ENCODE assay signal across 18 cellular contexts in genomic region chr13:19178901-19179593, GRCh38. TPM values are rescaled to one million over a fixed set of nuclear protein-coding genes. Genes with fewer than 3 reads are reported as not detected.
A peak's percentile ranks its signal among the peaks of the same experiment; 100 is the strongest.
DNase-seq lines count a peak whose midpoint lies in the region; ATAC-seq and TF ChIP-seq lines count a peak whose summit lies in the region.
"Had no signal": no experiment of that assay in that cellular context is flagged by ENCODE, and none has a peak within 500 bp of the region (broad histone marks: within the 10 kb centered on the region; RNA-seq: fewer than 3 reads in every experiment).

No MANE protein-coding gene starts in this region.

- H3K36me3 Mint-ChIP-seq in endothelial cell (ENCODE audit: low read depth, unreplicated experiment) (peaks cover 5% of the 10 kb centered on the region), type B pancreatic cell (no peaks in the 10 kb centered on the region)
- H3K36me3 Mint-ChIP-seq in activated naive CD8-positive, alpha-beta T cell treated with anti-CD3 and anti-CD28 coated beads, Interleukin-2, amount 50 U/mL, for 24 hours (ENCODE audit: low read depth), result no peaks in the 10 kb centered on the region
- H3K36me3 Mint-ChIP-seq: CD8-positive, alpha-beta memory T cell had no signal

- ATAC-seq in heart right ventricle, result peak in 7 of 8 donors; percentile 52 to 89 (median 71)
- no peak for ATAC-seq in left lobe of liver
- ATAC-seq in activated naive CD8-positive, alpha-beta T cell treated with anti-CD3 and anti-CD28 coated beads, Interleukin-2, amount 50 U/mL, for 24 hours, result no peak
- no peak for ATAC-seq in HG03045 (IDR thresholded peaks at IDR 0.05; ENCODE audit: unreplicated experiment)

- H3K4me1 Mint-ChIP-seq in endothelial cell (ENCODE audit: unreplicated experiment), result no peaks in the 10 kb centered on the region
- H3K4me1 Mint-ChIP-seq in type B pancreatic cell (ENCODE audit: unreplicated experiment), result no peaks in the 10 kb centered on the region
- no peaks in the 10 kb centered on the region for H3K4me1 Mint-ChIP-seq in activated naive CD8-positive, alpha-beta T cell treated with anti-CD3 and anti-CD28 coated beads, Interleukin-2, amount 50 U/mL, for 24 hours
- H3K4me1 Mint-ChIP-seq: CD8-positive, alpha-beta memory T cell had no signal

- H3K27me3 ChIP-seq in heart right ventricle, result peaks cover 0 to 8% (median 0%) of the 10 kb centered on the region in 7 donors

- H3K9me3 Mint-ChIP-seq in endothelial cell (ENCODE audit: unreplicated experiment) (peaks cover 27% of the 10 kb centered on the region), type B pancreatic cell (no peaks in the 10 kb centered on the region)
- H3K9me3 Mint-ChIP-seq in activated naive CD8-positive, alpha-beta T cell treated with anti-CD3 and anti-CD28 coated beads, Interleukin-2, amount 50 U/mL, for 24 hours, result peaks cover 8% of the 10 kb centered on the region

- H3K27ac ChIP-seq in heart right ventricle, result no peak overlapping the region
- H3K27ac ChIP-seq: HL-60 had no signal

- no peaks in the 10 kb centered on the region for H3K36me3 ChIP-seq in heart right ventricle

- H3K4me1 ChIP-seq in heart right ventricle, result no peaks in the 10 kb centered on the region

- no peak overlapping the region for H3K4me3 ChIP-seq in heart right ventricle

- intact Hi-C loops in heart right ventricle (cut with DNase I), result no loop called here

- DNase-seq in endothelial cell (ENCODE audit: low spot score) (no peak), heart right ventricle (no peak), left lobe of liver (ENCODE audit: low spot score) (peak; percentile 8), type B pancreatic cell (ENCODE audit: extremely low spot score, unreplicated experiment) (peak; percentile 29), activated gamma-delta T cell (lab: John Stamatoyannopoulos, UW) (no peak), activated gamma-delta T cell treated with Interleukin-2 at 50 U/mL for 16 hours (no peak)
- DNase-seq in activated naive CD8-positive, alpha-beta T cell treated with anti-CD3 and anti-CD28 coated beads, Interleukin-2, amount 50 U/mL, for 24 hours, result no peak
- DNase-seq: ACHN; C1 segment of cervical spinal cord; CD8-positive, alpha-beta memory T cell; IMR-90; NCI-H1417 treated with DMSO at 0.1 percent for 48 hours; NCI-H187 treated with DMSO at 0.1 percent for 48 hours; NCI-H345; NCI-H524 treated with DMSO at 0.1 percent for 48 hours had no signal

- peaks cover 0 to 31% (median 0%) of the 10 kb centered on the region in 11 donors for H3K9me3 ChIP-seq in heart right ventricle

- peak overlapping the region; percentile 17 for H3K27ac Mint-ChIP-seq in endothelial cell (ENCODE audit: unreplicated experiment)
- no peak overlapping the region for H3K27ac Mint-ChIP-seq in type B pancreatic cell
- no peak overlapping the region for H3K27ac Mint-ChIP-seq in activated naive CD8-positive, alpha-beta T cell treated with anti-CD3 and anti-CD28 coated beads, Interleukin-2, amount 50 U/mL, for 24 hours
- H3K27ac Mint-ChIP-seq: CD8-positive, alpha-beta memory T cell had no signal

- TF ChIP-seq CTCF in endothelial cell (IDR thresholded peaks at IDR 0.05; ENCODE audit: unreplicated experiment) (no peak), heart right ventricle (IDR thresholded peaks at IDR 0.05) (no peak), type B pancreatic cell (conservative IDR thresholded peaks at IDR 0.05) (no peak)

- 66 to 72% methylated on average over 15 of the region's 15 CpGs for WGBS in heart right ventricle, 2 donors

- H3K4me3 Mint-ChIP-seq in endothelial cell (ENCODE audit: unreplicated experiment), result no peak overlapping the region
- no peak overlapping the region for H3K4me3 Mint-ChIP-seq in type B pancreatic cell
- H3K4me3 Mint-ChIP-seq in activated naive CD8-positive, alpha-beta T cell treated with anti-CD3 and anti-CD28 coated beads, Interleukin-2, amount 50 U/mL, for 24 hours, result no peak overlapping the region
- H3K4me3 Mint-ChIP-seq: CD8-positive, alpha-beta memory T cell had no signal

- peaks cover 9% of the 10 kb centered on the region for H3K27me3 Mint-ChIP-seq in endothelial cell (ENCODE audit: unreplicated experiment)
- no peaks in the 10 kb centered on the region for H3K27me3 Mint-ChIP-seq in type B pancreatic cell
- H3K27me3 Mint-ChIP-seq in activated naive CD8-positive, alpha-beta T cell treated with anti-CD3 and anti-CD28 coated beads, Interleukin-2, amount 50 U/mL, for 24 hours, result no peaks in the 10 kb centered on the region

RNA-seq across cellular contexts. Expression of gene TUBA3C, which starts 2.6 kb away (rescaled TPM):
- total RNA-seq in endothelial cell (ENCODE audit: unreplicated experiment) (not detected), heart right ventricle (under 1 TPM in 1 of 10 donors, not detected in 9; 0.20 TPM), left lobe of liver (not detected), type B pancreatic cell (ENCODE audit: low replicate concordance) (not detected in 2 replicates)
- polyA plus RNA-seq in heart right ventricle, result under 1 TPM in 1 of 2 donors, not detected in 1; 0.06 TPM
- total RNA-seq: CD8-positive, alpha-beta memory T cell; H1; IMR-90 had no signal
- polyA plus RNA-seq: CD8-positive, alpha-beta memory T cell; H1; IMR-90 had no signal

Comparison
In these comparisons a context has a peak if more than half of its experiments do, and no peak if none do; other contexts are left out.
1. DNase-seq: peak in left lobe of liver (single experiment) and type B pancreatic cell (single experiment); none in endothelial cell (single experiment), heart right ventricle (0 of 2), activated naive CD8-positive, alpha-beta T cell treated with anti-CD3 and anti-CD28 coated beads, Interleukin-2, amount 50 U/mL, for 24 hours (single experiment), activated gamma-delta T cell (single experiment) and activated gamma-delta T cell treated with Interleukin-2 at 50 U/mL for 16 hours (single experiment).
2. ATAC-seq: peak in heart right ventricle (7 of 8); none in left lobe of liver (single experiment), activated naive CD8-positive, alpha-beta T cell treated with anti-CD3 and anti-CD28 coated beads, Interleukin-2, amount 50 U/mL, for 24 hours (single experiment) and HG03045 (single experiment).